In genomic region chr7:4269086-4269485, GRCh38 we compare ENCODE assay signal across 17 cellular contexts.
DNase-seq lines count a peak whose midpoint lies in the region; ATAC-seq and TF ChIP-seq lines count a peak whose summit lies in the region.
"Had no signal": no experiment of that assay in that cellular context is flagged by ENCODE, and none has a peak within 500 bp of the region (broad histone marks: within the 10 kb centered on the region; RNA-seq: fewer than 3 reads in every experiment).

No MANE protein-coding gene starts in this region.

- H3K4me1 ChIP-seq in colonic mucosa (no peaks in the 10 kb centered on the region), spleen (no peaks in the 10 kb centered on the region)
- H3K4me1 ChIP-seq: Caco-2 had no signal

- TF ChIP-seq CTCF in colonic mucosa (IDR thresholded peaks at IDR 0.05): no peak
- no peak for TF ChIP-seq CTCF in spleen (IDR thresholded peaks at IDR 0.05 in 8 of 11, conservative IDR thresholded peaks at IDR 0.05 in 3 of 11)

- H3K9me3 ChIP-seq in colonic mucosa (no peaks in the 10 kb centered on the region), spleen (peaks cover 0 to 20% (median 4%) of the 10 kb centered on the region in 8 donors)
- H3K9me3 ChIP-seq: Caco-2 had no signal

- DNase-seq in colonic mucosa: peak; percentile 3
- peak; percentile 6 for DNase-seq in iPS-NIHi7 (ENCODE audit: extremely low spot score)
- DNase-seq in spleen: peak; percentile 38
- DNase-seq in pons (ENCODE audit: low spot score): no peak
- no peak for DNase-seq in DMS153 treated with DMSO at 0.1 percent for 48 hours (lab: John Stamatoyannopoulos, UW; ENCODE audit: unreplicated experiment)
- DNase-seq in left cardiac atrium: no peak
- DNase-seq: ACHN; AML-193; Caco-2; CD4-positive, alpha-beta T cell; DMS153; DMS79 treated with DMSO at 0.1 percent for 48 hours; GF-D8; HCEC 1CT; IMR-90 had no signal

- no peak for ATAC-seq in left cardiac atrium

- H3K36me3 ChIP-seq in colonic mucosa (no peaks in the 10 kb centered on the region), spleen (peaks cover 0 to 9% (median 0%) of the 10 kb centered on the region in 6 donors)

- no peaks in the 10 kb centered on the region for H3K27me3 ChIP-seq in colonic mucosa
- H3K27me3 ChIP-seq in spleen (replicated peaks in 1 of 7): peaks cover 0 to 11% (median 0%) of the 10 kb centered on the region in 7 donors

- intact Hi-C loops in colonic mucosa (cut with DNase I): no loop called here
- intact Hi-C loops in spleen (cut with DNase I; ENCODE audit: low total_unique reads): no loop called here
- intact Hi-C loops in left cardiac atrium (cut with DNase I): no loop called here

- H3K27ac ChIP-seq in colonic mucosa: no peak overlapping the region
- no peak overlapping the region for H3K27ac ChIP-seq in spleen
- H3K27ac ChIP-seq: C4-2B had no signal

- TF ChIP-seq POLR2A in spleen (IDR thresholded peaks at IDR 0.05): no peak

- no peak overlapping the region for H3K4me3 ChIP-seq in colonic mucosa
- no peak overlapping the region for H3K4me3 ChIP-seq in spleen
- H3K4me3 ChIP-seq: GM23338 had no signal

- WGBS in spleen, 5 donors: 85 to 96% (median 88%) methylated on average over 8 to 9 of the region's 9 CpGs

- no peak overlapping the region for H3K9ac ChIP-seq in colonic mucosa (ENCODE audit: low read depth in 2 of 2, low read length in 2 of 2)

Comparison
In these comparisons a context has a peak if more than half of its experiments do, and no peak if none do; other contexts are left out.
1. DNase-seq: peak in colonic mucosa (single experiment), iPS-NIHi7 (single experiment) and spleen (single experiment); none in pons (single experiment), DMS153 treated with DMSO at 0.1 percent for 48 hours (single experiment) and left cardiac atrium (single experiment).